In genomic region chr18:42781298-42781815, GRCh38 we compare ENCODE assay signal across 16 cellular contexts.
"Had no signal": no experiment of that assay in that cellular context is flagged by ENCODE, and none has a peak within 500 bp of the region (broad histone marks: within the 10 kb centered on the region; RNA-seq: fewer than 3 reads in every experiment).

No MANE protein-coding gene starts in this region.

- H3K4me3 ChIP-seq: hepatocyte, prostate gland, spleen, transverse colon had no signal

- H3K4me1 ChIP-seq: prostate gland, spleen, transverse colon had no signal

- H3K4me2 ChIP-seq: hepatocyte had no signal

- H3K27ac ChIP-seq: hepatocyte, prostate gland, spleen, transverse colon had no signal

- H3K9me3 ChIP-seq: prostate gland, spleen, transverse colon had no signal

- H3K27me3 ChIP-seq: hepatocyte, spleen, transverse colon had no signal

- H3K36me3 ChIP-seq: prostate gland, spleen, transverse colon had no signal

- H2AFZ ChIP-seq: hepatocyte had no signal

- ATAC-seq: sciatic nerve had no signal

- DNase-seq: activated CD4-positive, alpha-beta T cell treated with anti-CD3 and anti-CD28 coated beads, Interleukin-2, amount 50 U/mL, for 4 hours; activated CD4-positive, CD25-positive, alpha-beta regulatory T cell treated with anti-CD3 and anti-CD28 coated beads, Interleukin-2, amount 50 U/mL, for 72 hours; activated effector memory CD4-positive, alpha-beta T cell treated with anti-CD3 and anti-CD28 coated beads, Interleukin-2, amount 50 U/mL, for 16 hours; activated T-cell treated with anti-CD3 and anti-CD28 coated beads, Interleukin-2, amount 50 U/mL, for 24 hours; amygdala; dermis blood vessel endothelial cell; erythroblast; midbrain; naive B cell; spleen; stimulated activated naive CD4-positive, alpha-beta T cell; substantia nigra; transverse colon had no signal
